21 cellular contexts compared by ENCODE assay signal in the genomic region with DNA sequence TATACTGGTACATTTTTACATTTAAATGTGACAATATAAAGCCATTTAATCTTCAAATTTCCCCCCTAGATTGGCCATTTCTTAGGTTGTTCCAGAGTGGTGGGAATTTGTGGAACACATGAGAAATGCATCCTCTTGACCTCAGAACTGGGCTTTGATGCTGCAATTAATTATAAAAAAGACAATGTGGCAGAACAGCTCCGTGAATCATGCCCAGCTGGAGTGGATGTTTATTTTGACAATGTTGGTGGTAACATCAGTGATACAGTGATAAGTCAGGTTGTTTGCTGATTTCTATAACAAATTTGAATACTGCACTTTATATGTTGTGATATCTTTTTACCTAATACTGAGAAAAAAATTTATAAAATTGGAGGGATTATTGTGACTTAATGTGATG.
"Had no signal": no experiment of that assay in that cellular context is flagged by ENCODE, and none has a peak within 500 bp of the region (broad histone marks: within the 10 kb centered on the region; RNA-seq: fewer than 3 reads in every experiment).

No MANE protein-coding gene starts in this region.

- H3K27me3 Mint-ChIP-seq: activated CD4-positive, alpha-beta T cell treated with anti-CD3 and anti-CD28 coated beads, Interleukin-2, amount 10 ng/mL, durations not matched to agents 7 days and 5 days; activated T-cell treated with anti-CD3 and anti-CD28 coated beads, Interleukin-2, amount 50 U/mL, for 24 hours; central memory CD8-positive, alpha-beta T cell; dendritic cell treated with granulocyte-macrophage colony-stimulating factor and Interleukin-4, amounts not matched to agents 40 ng/mL and 50 ng/mL, for 4 days; stimulated activated naive B cell treated with anti-CD40 and anti-IgM and Interleukin-4, amounts not matched to agents 10 μg/mL and 1 μg/mL and 100 μg/mL, for 72 hours had no signal

- H3K9me3 ChIP-seq: gastroesophageal sphincter, heart left ventricle, left lung, spleen, thoracic aorta, upper lobe of left lung had no signal

- H3K4me3 Mint-ChIP-seq: activated CD4-positive, alpha-beta T cell treated with anti-CD3 and anti-CD28 coated beads, Interleukin-2, amount 10 ng/mL, durations not matched to agents 7 days and 5 days; activated CD8-positive, alpha-beta T cell treated with anti-CD3 and anti-CD28 coated beads, Interleukin-2, amount 10 ng/mL, durations not matched to agents 7 days and 5 days; activated T-cell treated with anti-CD3 and anti-CD28 coated beads, Interleukin-2, amount 50 U/mL, for 24 hours; central memory CD8-positive, alpha-beta T cell; dendritic cell treated with granulocyte-macrophage colony-stimulating factor and Interleukin-4, amounts not matched to agents 40 ng/mL and 50 ng/mL, for 4 days; nephron progenitor cell; stimulated activated naive B cell treated with anti-CD40 and anti-IgM and Interleukin-4, amounts not matched to agents 10 μg/mL and 1 μg/mL and 100 μg/mL, for 72 hours had no signal

- ATAC-seq: activated CD8-positive, alpha-beta T cell treated with anti-CD3 and anti-CD28 coated beads, Interleukin-2, amount 10 ng/mL, durations not matched to agents 7 days and 5 days; gastroesophageal sphincter; heart left ventricle; left lung; stimulated activated naive B cell treated with anti-CD40 and anti-IgM and Interleukin-4, amounts not matched to agents 10 μg/mL and 1 μg/mL and 100 μg/mL, for 72 hours had no signal

- DNase-seq: activated CD4-positive, alpha-beta T cell treated with anti-CD3 and anti-CD28 coated beads, Interleukin-2, amount 10 ng/mL, durations not matched to agents 7 days and 5 days; activated CD8-positive, alpha-beta T cell treated with anti-CD3 and anti-CD28 coated beads, Interleukin-2, amount 10 ng/mL, durations not matched to agents 7 days and 5 days; activated naive CD4-positive, alpha-beta T cell treated with Interleukin-2 at 50 U/mL for 16 hours; activated T-cell treated with anti-CD3 and anti-CD28 coated beads, Interleukin-2, amount 50 U/mL, for 24 hours; anterior cingulate cortex; brain microvascular endothelial cell; heart left ventricle; left lung; nephron progenitor cell; occipital lobe; retina; spleen; stimulated activated CD4-positive, alpha-beta T cell treated with anti-CD3 and anti-CD28 coated beads, Interleukin-4, amount 100 ng/mL, for 4 hours; stimulated activated naive B cell treated with anti-CD40 and anti-IgM and Interleukin-4, amounts not matched to agents 10 μg/mL and 1 μg/mL and 100 μg/mL, for 72 hours; T1000; upper lobe of left lung had no signal

- H3K36me3 ChIP-seq: brain microvascular endothelial cell, thoracic aorta had no signal

- H3K9me3 Mint-ChIP-seq: activated CD4-positive, alpha-beta T cell treated with anti-CD3 and anti-CD28 coated beads, Interleukin-2, amount 10 ng/mL, durations not matched to agents 7 days and 5 days; activated T-cell treated with anti-CD3 and anti-CD28 coated beads, Interleukin-2, amount 50 U/mL, for 24 hours; activated T-helper 2 cell treated with anti-CD3 and anti-CD28 coated beads, Interferon-gamma antibody, Interleukin-2, Interleukin-4, amounts not matched to agents 10 μg/mL and 5 μg/mL and 100 μg/mL, durations not matched to agents 14 hours and 24 hours and 36 hours; central memory CD8-positive, alpha-beta T cell; dendritic cell treated with granulocyte-macrophage colony-stimulating factor and Interleukin-4, amounts not matched to agents 40 ng/mL and 50 ng/mL, for 4 days; nephron progenitor cell; stimulated activated naive B cell treated with anti-CD40 and anti-IgM and Interleukin-4, amounts not matched to agents 10 μg/mL and 1 μg/mL and 100 μg/mL, for 72 hours had no signal

- H3K27me3 ChIP-seq: brain microvascular endothelial cell, gastroesophageal sphincter, heart left ventricle, left lung, spleen, upper lobe of left lung had no signal

- H3K27ac ChIP-seq: brain microvascular endothelial cell, gastroesophageal sphincter, heart left ventricle, left lung, spleen, thoracic aorta, upper lobe of left lung had no signal

- H3K4me1 Mint-ChIP-seq: central memory CD8-positive, alpha-beta T cell; nephron progenitor cell; stimulated activated naive B cell treated with anti-CD40 and anti-IgM and Interleukin-4, amounts not matched to agents 10 μg/mL and 1 μg/mL and 100 μg/mL, for 72 hours had no signal

- H3K4me1 ChIP-seq: gastroesophageal sphincter, heart left ventricle, spleen had no signal

- H3K4me3 ChIP-seq: gastroesophageal sphincter, heart left ventricle, left lung, spleen, thoracic aorta, upper lobe of left lung had no signal

- H3K27ac Mint-ChIP-seq: activated CD4-positive, alpha-beta T cell treated with anti-CD3 and anti-CD28 coated beads, Interleukin-2, amount 10 ng/mL, durations not matched to agents 7 days and 5 days; activated CD8-positive, alpha-beta T cell treated with anti-CD3 and anti-CD28 coated beads, Interleukin-2, amount 10 ng/mL, durations not matched to agents 7 days and 5 days; activated T-cell treated with anti-CD3 and anti-CD28 coated beads, Interleukin-2, amount 50 U/mL, for 24 hours; activated T-helper 2 cell treated with anti-CD3 and anti-CD28 coated beads, Interferon-gamma antibody, Interleukin-2, Interleukin-4, amounts not matched to agents 10 μg/mL and 5 μg/mL and 100 μg/mL, durations not matched to agents 14 hours and 24 hours and 36 hours; dendritic cell treated with granulocyte-macrophage colony-stimulating factor and Interleukin-4, amounts not matched to agents 40 ng/mL and 50 ng/mL, for 4 days; nephron progenitor cell; stimulated activated naive B cell treated with anti-CD40 and anti-IgM and Interleukin-4, amounts not matched to agents 10 μg/mL and 1 μg/mL and 100 μg/mL, for 72 hours had no signal
